Comparison of ENCODE assay signal across 20 cellular contexts in genomic region chr14:50015708-50016107, GRCh38.
DNase-seq lines count a peak whose midpoint lies in the region; ATAC-seq, FAIRE-seq and TF ChIP-seq lines count a peak whose summit lies in the region.
"Had no signal": no experiment of that assay in that cellular context is flagged by ENCODE, and none has a peak within 500 bp of the region (broad histone marks: within the 10 kb centered on the region; RNA-seq: fewer than 3 reads in every experiment).

No MANE protein-coding gene starts in this region.

- ATAC-seq in stimulated activated naive B cell treated with anti-CD40 and anti-IgM and Interleukin-4, amounts not matched to agents 10 μg/mL and 1 μg/mL and 100 μg/mL, for 72 hours (replicated peaks), result peak; percentile 39 to 60
- no peak for ATAC-seq in HG02610 (IDR thresholded peaks at IDR 0.05; ENCODE audit: unreplicated experiment)
- ATAC-seq: GM23338, HCT116 had no signal

- H3K4me1 ChIP-seq in left ventricle myocardium inferior, result peaks cover 22% of the 10 kb centered on the region

- no peak overlapping the region for H3K27ac Mint-ChIP-seq in activated naive CD4-positive, alpha-beta T cell treated with anti-CD3 and anti-CD28 coated beads for 36 hours
- peak overlapping the region; percentile 14 for H3K27ac Mint-ChIP-seq in chondrocyte (ENCODE audit: unreplicated experiment)
- H3K27ac Mint-ChIP-seq in stimulated activated naive B cell treated with anti-CD40 and anti-IgM and Interleukin-4, amounts not matched to agents 10 μg/mL and 1 μg/mL and 100 μg/mL, for 72 hours, result peak overlapping the region; percentile 28
- H3K27ac Mint-ChIP-seq: CD4-positive, alpha-beta T cell; GM23338 had no signal

- peaks cover 12% of the 10 kb centered on the region for H3K36me3 Mint-ChIP-seq in activated naive CD4-positive, alpha-beta T cell treated with anti-CD3 and anti-CD28 coated beads for 36 hours (ENCODE audit: low read depth)
- H3K36me3 Mint-ChIP-seq in chondrocyte (ENCODE audit: low read depth), result peaks cover 2% of the 10 kb centered on the region
- peaks cover 13 to 16% of the 10 kb centered on the region in 2 donors for H3K36me3 Mint-ChIP-seq in stimulated activated naive B cell treated with anti-CD40 and anti-IgM and Interleukin-4, amounts not matched to agents 10 μg/mL and 1 μg/mL and 100 μg/mL, for 72 hours

- FAIRE-seq in GM12892 (lab: Jason Lieb, UNC), result peak; percentile 24
- FAIRE-seq: HTR-8/SVneo had no signal

- intact Hi-C loops in activated naive CD4-positive, alpha-beta T cell treated with anti-CD3 and anti-CD28 coated beads for 36 hours (cut with micrococcal nuclease), result no loop called here
- intact Hi-C loops in left ventricle myocardium inferior (cut with micrococcal nuclease), result no loop called here

- TF ChIP-seq POLR2A in GM12892 (IDR thresholded peaks at IDR 0.05; ENCODE audit: low read depth, low read length), result no peak

- CTCF ChIA-PET in activated naive CD4-positive, alpha-beta T cell treated with anti-CD3 and anti-CD28 coated beads for 36 hours (lab: Charles Lee), result interaction anchor here (1.2 to 1.3 kb wide), 2 partner anchors 23 to 89 kb away, joined by 3 to 5 read pairs; no protein-coding TSS in a partner anchor

- H3K4me3 Mint-ChIP-seq in activated naive CD4-positive, alpha-beta T cell treated with anti-CD3 and anti-CD28 coated beads for 36 hours, result no peak overlapping the region
- H3K4me3 Mint-ChIP-seq in chondrocyte (ENCODE audit: unreplicated experiment), result no peak overlapping the region
- no peak overlapping the region for H3K4me3 Mint-ChIP-seq in stimulated activated naive B cell treated with anti-CD40 and anti-IgM and Interleukin-4, amounts not matched to agents 10 μg/mL and 1 μg/mL and 100 μg/mL, for 72 hours
- H3K4me3 Mint-ChIP-seq: CD4-positive, alpha-beta T cell; GM23338; IgD-negative memory B cell had no signal

- no peaks in the 10 kb centered on the region for H3K36me3 ChIP-seq in left ventricle myocardium inferior

- H3K9me3 ChIP-seq in left ventricle myocardium inferior (replicated peaks), result peaks cover 11% of the 10 kb centered on the region

- H3K9me3 Mint-ChIP-seq in activated naive CD4-positive, alpha-beta T cell treated with anti-CD3 and anti-CD28 coated beads for 36 hours, result peaks cover 17% of the 10 kb centered on the region
- H3K9me3 Mint-ChIP-seq in chondrocyte (ENCODE audit: low read depth), result peaks cover 13% of the 10 kb centered on the region
- H3K9me3 Mint-ChIP-seq in stimulated activated naive B cell treated with anti-CD40 and anti-IgM and Interleukin-4, amounts not matched to agents 10 μg/mL and 1 μg/mL and 100 μg/mL, for 72 hours, result peaks cover 0 to 7% of the 10 kb centered on the region in 2 donors

- H3K27me3 ChIP-seq in left ventricle myocardium inferior (ENCODE audit: low read depth), result no peaks in the 10 kb centered on the region

- TF ChIP-seq CTCF in chondrocyte (IDR thresholded peaks at IDR 0.05) (no peak), left ventricle myocardium inferior (IDR thresholded peaks at IDR 0.05; ENCODE audit: borderline replicate concordance) (no peak)

- peak; percentile 53 for DNase-seq in activated naive CD4-positive, alpha-beta T cell treated with anti-CD3 and anti-CD28 coated beads for 36 hours
- no peak for DNase-seq in activated naive CD4-positive, alpha-beta T cell treated with Interleukin-2 at 50 U/mL for 16 hours
- DNase-seq in GM12892 (ENCODE audit: insufficient read length) (no peak), chondrocyte (ENCODE audit: low spot score) (no peak), AG08396 (ENCODE audit: low spot score) (no peak), left ventricle myocardium inferior (no peak)
- no peak for DNase-seq in stimulated activated naive B cell treated with anti-CD40 and anti-IgM and Interleukin-4, amounts not matched to agents 10 μg/mL and 1 μg/mL and 100 μg/mL, for 72 hours
- DNase-seq: CD4-positive, alpha-beta T cell; NCI-H1417; NCI-H1930; NCI-H2171; NCI-H446; OCI-M1; SIG-M5 had no signal

- no peak overlapping the region for H3K4me3 ChIP-seq in left ventricle myocardium inferior
- H3K4me3 ChIP-seq: GM23338 had no signal

- H3K4me1 Mint-ChIP-seq in activated naive CD4-positive, alpha-beta T cell treated with anti-CD3 and anti-CD28 coated beads for 36 hours (ENCODE audit: low read depth), result peaks cover 37% of the 10 kb centered on the region
- H3K4me1 Mint-ChIP-seq in chondrocyte (ENCODE audit: low read depth), result peaks cover 35% of the 10 kb centered on the region
- peaks cover 29 to 48% of the 10 kb centered on the region in 2 donors for H3K4me1 Mint-ChIP-seq in stimulated activated naive B cell treated with anti-CD40 and anti-IgM and Interleukin-4, amounts not matched to agents 10 μg/mL and 1 μg/mL and 100 μg/mL, for 72 hours

- H3K27me3 Mint-ChIP-seq in activated naive CD4-positive, alpha-beta T cell treated with anti-CD3 and anti-CD28 coated beads for 36 hours (ENCODE audit: low read depth), result no peaks in the 10 kb centered on the region
- H3K27me3 Mint-ChIP-seq in chondrocyte (ENCODE audit: low read depth), result no peaks in the 10 kb centered on the region
- no peaks in the 10 kb centered on the region for H3K27me3 Mint-ChIP-seq in stimulated activated naive B cell treated with anti-CD40 and anti-IgM and Interleukin-4, amounts not matched to agents 10 μg/mL and 1 μg/mL and 100 μg/mL, for 72 hours
- H3K27me3 Mint-ChIP-seq: CD4-positive, alpha-beta T cell; IgD-negative memory B cell had no signal

- H3K27ac ChIP-seq in left ventricle myocardium inferior (replicated peaks), result no peak overlapping the region
- H3K27ac ChIP-seq: HL-60 had no signal
